Comparison of ENCODE assay signal across 11 cellular contexts in the genomic region with DNA sequence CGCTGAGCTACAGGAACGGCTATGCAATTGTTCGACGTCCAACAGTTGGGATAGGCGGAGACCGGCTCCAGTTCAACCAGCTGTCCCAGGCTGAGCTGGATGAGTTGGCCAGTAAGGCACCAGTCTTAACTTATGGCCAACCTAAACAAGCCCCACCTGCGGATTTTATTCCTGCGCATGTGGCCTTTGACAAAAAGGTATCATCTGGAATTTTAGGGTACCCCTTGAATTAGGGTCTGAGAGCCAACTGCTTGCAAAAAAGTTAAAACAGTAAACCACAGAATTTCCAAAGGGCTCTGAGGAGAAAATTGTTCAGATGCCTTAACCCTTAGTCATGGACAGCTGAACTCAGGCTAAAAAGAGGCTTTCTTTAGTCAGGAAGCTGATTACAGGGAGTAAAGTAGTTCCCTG. TPM values are rescaled to one million over a fixed set of nuclear protein-coding genes. Genes with fewer than 3 reads are reported as not detected.
A peak's percentile ranks its signal among the peaks of the same experiment; 100 is the strongest.
DNase-seq lines count a peak whose midpoint lies in the region; ATAC-seq and TF ChIP-seq lines count a peak whose summit lies in the region.
"Had no signal": no experiment of that assay in that cellular context is flagged by ENCODE, and none has a peak within 500 bp of the region (broad histone marks: within the 10 kb centered on the region; RNA-seq: fewer than 3 reads in every experiment).

No MANE protein-coding gene starts in this region.

- H3K27me3 ChIP-seq in SJCRH30, result no peaks in the 10 kb centered on the region

- peak overlapping the region; percentile 91 for H3K27ac ChIP-seq in SJCRH30

- ATAC-seq in GM21576 (IDR thresholded peaks at IDR 0.05; ENCODE audit: unreplicated experiment), result no peak

- no peaks in the 10 kb centered on the region for H3K9me3 ChIP-seq in SJCRH30 (replicated peaks)

- H3K4me3 ChIP-seq in SJCRH30 (0 out of 2 replicates have a peak overlapping the region, but pooled peaks have one; percentile 3), fibroblast of mammary gland (ENCODE audit: control insufficient read depth, low read depth, low read length) (no peak overlapping the region)

- H3K36me3 ChIP-seq in SJCRH30, result no peaks in the 10 kb centered on the region

- H3K4me1 ChIP-seq in SJCRH30, result peaks cover 46% of the 10 kb centered on the region

- DNase-seq in ELF-1 (ENCODE audit: low read depth, low spot score) (peak; percentile 62), SJCRH30 (peak; percentile 91 to 93), fibroblast of mammary gland (ENCODE audit: low read depth) (peak; percentile 84), pulmonary artery endothelial cell (ENCODE audit: low read depth, low spot score) (peak; percentile 65), T-helper 9 cell (no peak), SKM-1 (lab: John Stamatoyannopoulos, UW; ENCODE audit: unreplicated experiment) (no peak)
- no peak for DNase-seq in activated CD8-positive, alpha-beta memory T cell treated with anti-CD3 and anti-CD28 coated beads, Interleukin-2, amount 50 U/mL, for 48 hours
- DNase-seq: activated CD4-positive, alpha-beta T cell treated with anti-CD3 and anti-CD28 coated beads, Interleukin-2, amount 10 ng/mL, durations not matched to agents 24 days and 14 days; GF-D8; NCI-H526 had no signal

- TF ChIP-seq CTCF in fibroblast of mammary gland (conservative IDR thresholded peaks at IDR 0.05; ENCODE audit: control insufficient read depth, insufficient read depth, low read depth, low read length), result no peak

RNA-seq across cellular contexts. Expression of gene EFHC1, which starts 3.8 kb away (rescaled TPM):
- total RNA-seq in SJCRH30 (2014; rRNA removed; shearing (Covaris generic)), result 11.7 and 14.6 TPM in 2 replicates
- total RNA-seq in pulmonary artery endothelial cell, result 12.8 and 13.1 TPM in 2 replicates

Comparison
In these comparisons a context has a peak if more than half of its experiments do, and no peak if none do; other contexts are left out.
1. DNase-seq: peak in ELF-1 (single experiment), SJCRH30 (2 of 2), fibroblast of mammary gland (single experiment) and pulmonary artery endothelial cell (single experiment); none in T-helper 9 cell (single experiment), activated CD8-positive, alpha-beta memory T cell treated with anti-CD3 and anti-CD28 coated beads, Interleukin-2, amount 50 U/mL, for 48 hours (single experiment) and SKM-1 (single experiment).